8 cellular contexts compared by ENCODE assay signal in the genomic region with DNA sequence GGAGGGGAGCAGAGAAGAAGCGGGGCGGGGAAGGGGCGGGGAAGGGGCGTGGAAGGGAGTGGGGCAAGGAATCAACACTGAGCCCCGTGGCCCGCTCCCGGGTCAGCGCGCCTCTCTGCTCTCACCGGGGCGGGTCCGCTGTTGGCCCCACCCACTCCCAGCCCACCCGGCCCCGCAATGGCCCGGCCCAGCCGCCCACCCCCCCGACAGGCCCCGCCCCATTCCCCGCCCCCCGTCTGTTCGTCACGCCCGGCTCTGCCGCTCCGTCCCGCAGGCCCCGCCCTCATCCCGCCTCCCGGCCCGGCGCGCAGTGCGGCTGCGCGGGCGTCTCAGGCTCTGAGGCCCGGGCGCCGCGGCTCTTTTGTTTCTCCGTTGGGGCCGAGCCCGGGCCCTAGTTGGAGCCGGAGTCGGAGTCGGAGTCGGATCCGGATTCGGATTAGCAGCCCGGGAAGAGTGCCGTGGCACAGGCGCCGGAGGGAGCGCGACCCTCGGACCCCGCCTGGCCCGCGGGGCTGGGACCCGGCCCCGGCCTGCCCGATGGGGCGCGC. TPM values are rescaled to one million over a fixed set of nuclear protein-coding genes. Genes with fewer than 3 reads are reported as not detected.
DNase-seq lines count a peak whose midpoint lies in the region; ATAC-seq and TF ChIP-seq lines count a peak whose summit lies in the region.

A gene (plus strand): TSS at position 310 of the 548 bp plus-strand sequence. CDS start 380 bp downstream, outside the sequence.

- CTCF ChIA-PET in CD4-positive, alpha-beta T cell (lab: Charles Lee): no interaction called here

- H3K9me3 Mint-ChIP-seq in CD4-positive, alpha-beta T cell: no peaks in the 10 kb centered on the region

- H3K9me3 ChIP-seq in CD4-positive, alpha-beta T cell (ENCODE audit: control insufficient read depth, low read length): no peaks in the 10 kb centered on the region

- peak within 1 kb of the TSS; percentile 52 for H3K4me3 ChIP-seq in lower leg skin (ENCODE audit: low read depth, poor library complexity, severe bottlenecking)

- H3K27me3 Mint-ChIP-seq in CD4-positive, alpha-beta T cell: no peaks in the 10 kb centered on the region

- POLR2A ChIA-PET in CD4-positive, alpha-beta T cell (lab: Charles Lee): no interaction called here

- no peak for TF ChIP-seq CTCF in CD4-positive, alpha-beta T cell (IDR thresholded peaks at IDR 0.05)
- TF ChIP-seq CTCF in lower leg skin (IDR thresholded peaks at IDR 0.05): no peak

- WGBS in lower leg skin, 2 donors: 0% methylated on average over 11 to 17 of the region's 64 CpGs

- H3K27ac Mint-ChIP-seq in CD4-positive, alpha-beta T cell: peak within 1 kb of the TSS; percentile 88

- peak in 1 of 2 donors; percentile 71 for TF ChIP-seq POLR2A in lower leg skin (IDR thresholded peaks at IDR 0.05)

- DNase-seq in CD4-positive, alpha-beta T cell: peak; percentile 83 to 94 (median 92)
- DNase-seq in NCI-H774 (lab: John Stamatoyannopoulos, UW) (peak; percentile 92), dermis microvascular lymphatic vessel endothelial cell (ENCODE audit: low read depth in 2 of 2) (peak; percentile 65 to 87), lower leg skin (ENCODE audit: low spot score in 2 of 2) (peak; percentile 89 to 98)
- peak; percentile 92 to 93 for DNase-seq in activated CD4-positive, alpha-beta T cell treated with anti-CD3 and anti-CD28 coated beads, Interleukin-2, amount 50 U/mL, for 48 hours
- DNase-seq in stimulated activated CD4-positive, alpha-beta T cell treated with anti-CD3 and anti-CD28 coated beads, Interleukin-4, amount 100 ng/mL, for 4 hours: peak; percentile 90 to 96

- H3K4me3 Mint-ChIP-seq in CD4-positive, alpha-beta T cell: peak within 1 kb of the TSS; percentile 93

- peak within 1 kb of the TSS; percentile 13 for H3K27ac ChIP-seq in CD4-positive, alpha-beta T cell (ENCODE audit: low read depth, low read length)

- H3K36me3 Mint-ChIP-seq in CD4-positive, alpha-beta T cell (ENCODE audit: low read depth): peaks cover 9% of the 10 kb centered on the region

- H3K27me3 ChIP-seq in CD4-positive, alpha-beta T cell (ENCODE audit: control insufficient read depth, insufficient read depth, low read length): no peaks in the 10 kb centered on the region

- H3K4me1 Mint-ChIP-seq in CD4-positive, alpha-beta T cell (ENCODE audit: low read depth): peaks cover 25% of the 10 kb centered on the region

- intact Hi-C loops in CD4-positive, alpha-beta T cell (cut with DNase I, micrococcal nuclease): loop anchor here (1.0 to 5.0 kb wide), 4 partner anchors 34 to 188 kb away; a partner anchor contains a TSS
- intact Hi-C loops in lower leg skin (cut with DNase I; ENCODE audit: low total_unique reads): no loop called here

- peak; percentile 82 for ATAC-seq in CD4-positive, alpha-beta T cell (ENCODE audit: poor library complexity)
- ATAC-seq in GM19452 (IDR thresholded peaks at IDR 0.05; ENCODE audit: unreplicated experiment) (peak; percentile 79), HG03571 (IDR thresholded peaks at IDR 0.05; ENCODE audit: unreplicated experiment) (peak; percentile 78)

RNA-seq across cellular contexts. Expression of the gene that starts here (rescaled TPM):
- total RNA-seq in CD4-positive, alpha-beta T cell: 10 to 100 TPM; 85.0 to 91.6 TPM
- 4.5 and 16.2 TPM in 2 replicates for total RNA-seq in dermis microvascular lymphatic vessel endothelial cell
- 100 to 1,000 TPM in 1 of 4 donors, 10 to 100 TPM in 3; 42.8 to 117 (median 46.1) TPM for total RNA-seq in lower leg skin

Comparison
In these comparisons a context has a peak if more than half of its experiments do, and no peak if none do; other contexts are left out.
1. Peak in every context shown above with its lines: DNase-seq, ATAC-seq, H3K4me3 ChIP-seq and H3K27ac ChIP-seq.